Comparison of ENCODE assay signal across 7 cellular contexts in genomic region chr3:188900421-188900941, GRCh38.
DNase-seq lines count a peak whose midpoint lies in the region; FAIRE-seq and TF ChIP-seq lines count a peak whose summit lies in the region.

No MANE protein-coding gene starts in this region.

- H3K9me3 ChIP-seq in breast epithelium, result no peaks in the 10 kb centered on the region
- no peaks in the 10 kb centered on the region for H3K9me3 ChIP-seq in keratinocyte (ENCODE audit: control insufficient read depth, low read depth, low read length)

- H3K27me3 ChIP-seq in breast epithelium, result no peaks in the 10 kb centered on the region
- H3K27me3 ChIP-seq in keratinocyte (ENCODE audit: control insufficient read depth, extremely low read depth, insufficient read depth, low read length), result no peaks in the 10 kb centered on the region

- H3K9ac ChIP-seq in keratinocyte (ENCODE audit: control insufficient read depth, extremely low read depth, insufficient read depth, low read length), result peak overlapping the region; percentile 52

- H4K20me1 ChIP-seq in keratinocyte (ENCODE audit: control insufficient read depth, extremely low read depth, insufficient read depth, low read length), result no peaks in the 10 kb centered on the region

- H3K27me3 Mint-ChIP-seq in type B pancreatic cell, result no peaks in the 10 kb centered on the region

- H3K4me1 Mint-ChIP-seq in type B pancreatic cell (ENCODE audit: unreplicated experiment), result peaks cover 16% of the 10 kb centered on the region

- TF ChIP-seq CTCF in breast epithelium (IDR thresholded peaks at IDR 0.05), result no peak
- TF ChIP-seq CTCF in keratinocyte (optimal IDR thresholded peaks at IDR 0.05 in 1 of 3, IDR thresholded peaks at IDR 0.05 in 1 of 3, conservative IDR thresholded peaks at IDR 0.05 in 1 of 3; ENCODE audit: extremely low read depth in 1 of 3, insufficient read depth in 2 of 3, low read length in 3 of 3), result no peak
- TF ChIP-seq CTCF in type B pancreatic cell (conservative IDR thresholded peaks at IDR 0.05), result no peak
- no peak for TF ChIP-seq CTCF in coronary artery (IDR thresholded peaks at IDR 0.05)

- DNase-seq in HTR-8/SVneo (ENCODE audit: insufficient read length, low spot score), result peak; percentile 29
- peak in 1 of 2 donors; percentile 29 for DNase-seq in breast epithelium (ENCODE audit: low spot score in 2 of 2)
- DNase-seq in keratinocyte (ENCODE audit: low read depth, low spot score), result peak; percentile 42
- DNase-seq in type B pancreatic cell (ENCODE audit: extremely low spot score, unreplicated experiment), result no peak
- no peak for DNase-seq in NCI-H1436 treated with DMSO at 0.1 percent for 48 hours (lab: John Stamatoyannopoulos, UW)
- DNase-seq in amygdala (lab: John Stamatoyannopoulos, UW), result no peak
- DNase-seq in coronary artery (ENCODE audit: low spot score), result no peak

- FAIRE-seq in HTR-8/SVneo (lab: Jason Lieb, UNC) (no peak), keratinocyte (lab: Jason Lieb, UNC) (peak; percentile 94)

- peaks cover 2% of the 10 kb centered on the region for H3K9me1 ChIP-seq in keratinocyte (ENCODE audit: control insufficient read depth, extremely low read depth, insufficient read depth, low read length)

- dilution Hi-C loops in keratinocyte (cut with MboI; ENCODE audit: extremely low pct_ligation_motif_present, low sequenced_read_pairs), result no loop called here

- H3K4me1 ChIP-seq in breast epithelium (peaks cover 6 to 8% of the 10 kb centered on the region in 2 donors), keratinocyte (ENCODE audit: control insufficient read depth, extremely low read depth, insufficient read depth, low read length) (peaks cover 29% of the 10 kb centered on the region)

- peak overlapping the region; percentile 82 for H3K27ac Mint-ChIP-seq in type B pancreatic cell

- no peaks in the 10 kb centered on the region for H3K79me2 ChIP-seq in keratinocyte (ENCODE audit: control insufficient read depth, insufficient read depth, low read length)

- H2AFZ ChIP-seq in keratinocyte (ENCODE audit: control insufficient read depth, low read length), result peak overlapping the region; percentile 73

- H3K4me3 ChIP-seq in breast epithelium, result no peak overlapping the region
- H3K4me3 ChIP-seq in keratinocyte (ENCODE audit: control insufficient read depth in 2 of 3, extremely low read depth in 1 of 3, insufficient read depth in 2 of 3, low read depth in 1 of 3, low read length in 3 of 3), result peak overlapping the region in 1 of 3 experiments; percentile 9
- no peak overlapping the region for H3K4me3 ChIP-seq in coronary artery

- intact Hi-C loops in breast epithelium (cut with DNase I; ENCODE audit: low total_unique reads), result no loop called here

- H3K36me3 ChIP-seq in breast epithelium (no peaks in the 10 kb centered on the region), keratinocyte (ENCODE audit: control insufficient read depth in 2 of 2, extremely low read depth in 1 of 2, insufficient read depth in 2 of 2, low read length in 2 of 2) (no peaks in the 10 kb centered on the region)

- TF ChIP-seq POLR2A in breast epithelium (IDR thresholded peaks at IDR 0.05), result no peak

- H3K27ac ChIP-seq in breast epithelium (peak overlapping the region; percentile 77 to 81), keratinocyte (ENCODE audit: control insufficient read depth, insufficient read depth, low read length) (peak overlapping the region; percentile 78), coronary artery (peak overlapping the region in 1 of 2 donors; percentile 70)

- peaks cover 9% of the 10 kb centered on the region for H3K36me3 Mint-ChIP-seq in type B pancreatic cell

- H3K4me2 ChIP-seq in keratinocyte (ENCODE audit: control insufficient read depth, extremely low read depth, insufficient read depth, low read depth, low read length), result peak overlapping the region; percentile 67

- no peaks in the 10 kb centered on the region for H3K9me3 Mint-ChIP-seq in type B pancreatic cell

- no peak overlapping the region for H3K4me3 Mint-ChIP-seq in type B pancreatic cell

Comparison
In these comparisons a context has a peak if more than half of its experiments do, and no peak if none do; other contexts are left out.
1. DNase-seq: peak in HTR-8/SVneo (single experiment) and keratinocyte (single experiment); none in type B pancreatic cell (single experiment), NCI-H1436 treated with DMSO at 0.1 percent for 48 hours (single experiment), amygdala (0 of 56) and coronary artery (single experiment).